In the genomic region with DNA sequence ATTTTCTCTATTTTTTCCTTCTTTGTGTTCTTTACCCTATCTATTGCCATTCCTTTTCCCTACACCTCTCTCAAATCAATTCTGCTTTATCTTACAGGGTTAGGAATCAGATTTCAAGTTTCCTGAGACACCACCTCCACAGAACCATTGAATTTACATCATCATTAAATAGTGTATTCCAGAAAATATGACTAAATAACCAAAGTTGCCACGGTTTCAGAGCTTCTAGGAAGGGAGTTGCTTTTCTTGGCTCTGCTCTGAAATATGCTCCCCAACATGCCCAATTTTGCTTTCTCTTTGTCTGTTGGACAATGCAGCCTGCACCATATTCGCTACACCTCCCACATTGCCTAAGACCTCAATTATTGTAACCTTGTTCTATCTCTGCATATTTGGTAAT, we compare ENCODE assay signal across 1 cellular context.
TF ChIP-seq lines count a peak whose summit lies in the region.

No MANE protein-coding gene starts in this region.

TF ChIP-seq in endothelial cell of umbilical vein, 7 proteins besides CTCF, POLR2A, EP300 and RAD21:
- TF ChIP-seq GATA2 (IDR thresholded peaks at IDR 0.05; ENCODE audit: insufficient read depth, insufficient read length, low read depth, low read length) (no peak), EZH2 (IDR thresholded peaks at IDR 0.05; ENCODE audit: borderline replicate concordance, low read depth, low read length, severe bottlenecking) (no peak), FOS (IDR thresholded peaks at IDR 0.05; ENCODE audit: borderline replicate concordance, insufficient read depth, low read length) (no peak), MYC (IDR thresholded peaks at IDR 0.05; ENCODE audit: low read depth, low read length) (no peak), POLR2AphosphoS5 (IDR thresholded peaks at IDR 0.05; ENCODE audit: insufficient read depth, low read depth, low read length) (no peak), JUN (IDR thresholded peaks at IDR 0.05; ENCODE audit: borderline replicate concordance, insufficient read depth, insufficient read length, low read depth) (no peak)
- TF ChIP-seq, protein P1, sequence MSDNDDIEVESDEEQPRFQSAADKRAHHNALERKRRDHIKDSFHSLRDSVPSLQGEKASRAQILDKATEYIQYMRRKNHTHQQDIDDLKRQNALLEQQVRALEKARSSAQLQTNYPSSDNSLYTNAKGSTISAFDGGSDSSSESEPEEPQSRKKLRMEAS (IDR thresholded peaks at IDR 0.05; ENCODE audit: insufficient read depth, insufficient read length), result no peak
